26 cellular contexts compared by ENCODE assay signal in genomic region chr20:45751714-45752113, GRCh38. TPM values are rescaled to one million over a fixed set of nuclear protein-coding genes. Genes with fewer than 3 reads are reported as not detected.
"Had no signal": no experiment of that assay in that cellular context is flagged by ENCODE, and none has a peak within 500 bp of the region (broad histone marks: within the 10 kb centered on the region; RNA-seq: fewer than 3 reads in every experiment).

No MANE protein-coding gene starts in this region.

- H3K36me3 ChIP-seq: esophagus muscularis mucosa, gastrocnemius medialis, heart right ventricle, neutrophil, stomach, thoracic aorta, transverse colon had no signal

- H3K4me1 ChIP-seq: esophagus muscularis mucosa, gastrocnemius medialis, heart right ventricle, stomach, transverse colon had no signal

- H3K27ac Mint-ChIP-seq: naive thymus-derived CD8-positive, alpha-beta T cell had no signal

- H3K27ac ChIP-seq: epithelial cell of prostate, esophagus muscularis mucosa, gastrocnemius medialis, heart right ventricle, neutrophil, skin epidermis, stomach, thoracic aorta, transverse colon had no signal

- H3K4me3 Mint-ChIP-seq: naive thymus-derived CD8-positive, alpha-beta T cell had no signal

- H3K27me3 ChIP-seq: esophagus muscularis mucosa, gastrocnemius medialis had no signal

- ATAC-seq: gastrocnemius medialis; heart right ventricle; naive thymus-derived CD8-positive, alpha-beta T cell; sciatic nerve had no signal

- H3K4me1 Mint-ChIP-seq: naive thymus-derived CD8-positive, alpha-beta T cell had no signal

- DNase-seq: effector memory CD4-positive, alpha-beta T cell; gastrocnemius medialis; heart right ventricle; hypothalamus; kidney glomerular epithelial cell; mammary epithelial cell; naive thymus-derived CD8-positive, alpha-beta T cell; posterior cingulate gyrus; stimulated activated CD4-positive, alpha-beta T cell treated with anti-CD3 and anti-CD28 coated beads, Interleukin-12 subunit alpha, Interleukin-12 subunit beta, amount 100 ng/mL, for 4 hours; stomach; substantia nigra; transverse colon had no signal

- H3K9me3 ChIP-seq: neutrophil, stomach, thoracic aorta had no signal

- H3K4me3 ChIP-seq: esophagus muscularis mucosa, gastrocnemius medialis, heart right ventricle, skin epidermis, stomach, thoracic aorta, transverse colon had no signal

RNA-seq across cellular contexts. Expression of gene SPINT4, which starts 29.6 kb away (rescaled TPM):
- total RNA-seq: esophagus muscularis mucosa; fibroblast of villous mesenchyme; gastrocnemius medialis; heart right ventricle; lower leg skin; mammary epithelial cell; mesenteric fat pad; mononuclear cell; naive thymus-derived CD8-positive, alpha-beta T cell; osteoblast; pulmonary artery endothelial cell; sciatic nerve; stomach; thoracic aorta; transverse colon; urinary bladder had no signal
- polyA plus RNA-seq: heart right ventricle; mammary epithelial cell; naive thymus-derived CD8-positive, alpha-beta T cell; neural cell; stomach; urinary bladder had no signal

RNA-seq across cellular contexts. Expression of gene WFDC3, which starts 40.0 kb away (rescaled TPM):
- total RNA-seq: gastrocnemius medialis; mononuclear cell; naive thymus-derived CD8-positive, alpha-beta T cell; osteoblast; pulmonary artery endothelial cell; thoracic aorta had no signal
- polyA plus RNA-seq: neural cell had no signal

RNA-seq across cellular contexts. Expression of gene WFDC10B, which starts 46.9 kb away (rescaled TPM):
- total RNA-seq: fibroblast of villous mesenchyme; gastrocnemius medialis; heart right ventricle; mesenteric fat pad; mononuclear cell; naive thymus-derived CD8-positive, alpha-beta T cell; osteoblast; pulmonary artery endothelial cell; sciatic nerve; thoracic aorta; urinary bladder had no signal
- polyA plus RNA-seq: heart right ventricle; mammary epithelial cell; naive thymus-derived CD8-positive, alpha-beta T cell; neural cell had no signal

RNA-seq across cellular contexts. Expression of gene WFDC13, which starts 49.9 kb away (rescaled TPM):
- total RNA-seq: esophagus muscularis mucosa; fibroblast of villous mesenchyme; gastrocnemius medialis; heart right ventricle; lower leg skin; mammary epithelial cell; mesenteric fat pad; mononuclear cell; naive thymus-derived CD8-positive, alpha-beta T cell; osteoblast; pulmonary artery endothelial cell; sciatic nerve; stomach; thoracic aorta; transverse colon had no signal
- polyA plus RNA-seq: heart right ventricle; mammary epithelial cell; naive thymus-derived CD8-positive, alpha-beta T cell; neural cell; stomach had no signal
